ENCODE assay signal across 8 cellular contexts in the genomic region with DNA sequence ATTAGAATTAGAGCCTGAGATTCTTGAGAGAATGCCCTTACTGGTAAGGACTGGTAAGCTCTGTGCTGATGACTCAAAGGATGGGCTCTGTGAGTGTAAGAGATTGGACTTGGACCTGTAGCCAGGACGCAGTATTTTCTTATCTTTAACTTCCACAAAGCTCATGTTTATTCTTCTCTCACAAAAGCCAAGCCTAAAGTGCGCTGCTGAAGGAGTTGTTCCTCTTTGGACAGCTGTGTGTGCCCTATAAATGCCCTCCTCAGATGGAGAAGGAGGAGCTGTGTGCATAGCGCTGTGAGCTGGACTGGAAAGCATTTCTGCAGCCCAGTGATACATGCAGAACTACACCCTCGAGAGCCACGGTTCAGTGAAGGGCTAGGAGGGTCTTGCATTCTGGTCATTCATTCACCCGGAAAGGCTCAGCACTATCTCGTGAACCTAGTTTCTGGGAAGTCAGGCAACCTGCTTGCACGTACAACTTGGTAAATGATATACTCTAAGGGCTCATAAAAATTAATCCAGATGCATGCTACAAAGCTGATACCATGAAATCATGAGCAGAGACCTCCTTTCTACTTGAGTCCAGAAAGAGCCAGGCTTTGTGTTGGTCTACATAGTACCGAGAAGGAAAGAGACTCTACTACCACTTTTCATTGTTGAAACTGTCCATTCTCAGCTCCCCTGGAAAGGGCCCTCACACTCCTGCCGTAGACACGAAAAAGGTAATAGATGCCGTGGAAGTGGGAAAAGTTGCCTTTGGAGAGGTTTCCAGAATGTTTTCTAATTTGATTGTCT.
DNase-seq lines count a peak whose midpoint lies in the region; ATAC-seq, FAIRE-seq and TF ChIP-seq lines count a peak whose summit lies in the region.

No MANE protein-coding gene starts in this region.

- DNase-seq in ACHN: peak; percentile 99
- peak; percentile 24 for DNase-seq in GM19239 (ENCODE audit: insufficient read length, low spot score)
- DNase-seq in astrocyte of the spinal cord (ENCODE audit: low read depth, low spot score): peak; percentile 26
- DNase-seq in nephron progenitor cell: peak; percentile 56
- no peak for DNase-seq in activated T-cell treated with anti-CD3 and anti-CD28 coated beads, Interleukin-2, amount 50 U/mL, for 1 hour
- DNase-seq in central memory CD4-positive, alpha-beta T cell: no peak
- no peak for DNase-seq in D721Med (ENCODE audit: insufficient read length, low spot score)

- FAIRE-seq in GM19239 (lab: Jason Lieb, UNC) (peak; percentile 92), D721Med (lab: Jason Lieb, UNC) (no peak)

- TF ChIP-seq CTCF in astrocyte of the spinal cord (IDR thresholded peaks at IDR 0.05; ENCODE audit: low read depth, low read length): no peak
- no peak for TF ChIP-seq CTCF in nephron progenitor cell (IDR thresholded peaks at IDR 0.05)
- no peak for TF ChIP-seq CTCF in D721Med (IDR thresholded peaks at IDR 0.05; ENCODE audit: insufficient read depth, missing control alignments)

- H3K27me3 Mint-ChIP-seq in nephron progenitor cell (ENCODE audit: low read depth, poor library complexity): no peaks in the 10 kb centered on the region

- H3K27ac Mint-ChIP-seq in nephron progenitor cell: peak overlapping the region; percentile 89

- peaks cover 23% of the 10 kb centered on the region for H3K4me1 Mint-ChIP-seq in nephron progenitor cell

- H3K4me3 ChIP-seq in astrocyte of the spinal cord (ENCODE audit: low read depth, low read length): no peak overlapping the region

- H3K4me3 Mint-ChIP-seq in nephron progenitor cell: no peak overlapping the region

- no peaks in the 10 kb centered on the region for H3K36me3 Mint-ChIP-seq in nephron progenitor cell (ENCODE audit: low read depth)

- peak; percentile 54 for ATAC-seq in HG03521 (IDR thresholded peaks at IDR 0.05; ENCODE audit: unreplicated experiment)

- in situ Hi-C loops in ACHN (cut with HindIII; ENCODE audit: low pct_ligation_motif_present, low pct_unique_long_range_greater_than_20kb, low sequenced_read_pairs) (no loop called here), astrocyte of the spinal cord (cut with HindIII; ENCODE audit: low sequenced_read_pairs) (no loop called here)

- peaks cover 7% of the 10 kb centered on the region for H3K9me3 Mint-ChIP-seq in nephron progenitor cell

Comparison
In these comparisons a context has a peak if more than half of its experiments do, and no peak if none do; other contexts are left out.
1. DNase-seq: peak in ACHN (single experiment), GM19239 (single experiment), astrocyte of the spinal cord (single experiment) and nephron progenitor cell (single experiment); none in activated T-cell treated with anti-CD3 and anti-CD28 coated beads, Interleukin-2, amount 50 U/mL, for 1 hour (single experiment), central memory CD4-positive, alpha-beta T cell (single experiment) and D721Med (single experiment).